ENCODE assay signal across 8 cellular contexts in the genomic region with DNA sequence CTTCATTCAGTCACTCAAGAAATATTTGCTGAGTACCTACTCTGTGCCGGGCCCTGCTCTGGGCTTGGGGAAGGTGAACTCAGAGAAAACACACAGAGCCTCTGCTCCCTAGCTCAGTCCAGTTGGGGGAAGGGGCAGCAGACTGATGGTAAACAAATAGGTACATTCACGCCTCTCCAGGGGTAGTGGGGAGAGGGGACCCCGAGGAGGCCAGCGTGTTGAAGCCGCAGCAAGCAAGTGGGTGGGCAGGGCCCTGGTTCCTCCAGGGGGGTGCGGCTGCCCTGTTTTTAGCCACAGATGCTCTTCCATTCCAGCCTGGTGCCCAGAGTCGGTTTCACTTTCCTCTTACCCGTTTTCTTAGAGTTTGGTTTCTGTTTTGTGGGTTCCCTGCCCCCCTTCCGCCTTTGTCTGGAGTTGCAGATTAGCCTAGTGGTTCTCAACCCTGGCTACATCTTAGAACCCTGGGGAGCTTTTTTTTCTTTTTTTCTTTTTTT. TPM values are rescaled to one million over a fixed set of nuclear protein-coding genes. Genes with fewer than 3 reads are reported as not detected.
DNase-seq lines count a peak whose midpoint lies in the region; ATAC-seq and TF ChIP-seq lines count a peak whose summit lies in the region.
"Had no signal": no experiment of that assay in that cellular context is flagged by ENCODE, and none has a peak within 500 bp of the region (broad histone marks: within the 10 kb centered on the region; RNA-seq: fewer than 3 reads in every experiment).

No MANE protein-coding gene starts in this region.

- H3K27ac ChIP-seq in MM.1S (ENCODE audit: low read length) (peak overlapping the region; percentile 72), left lung (peak overlapping the region; percentile 62 to 71), prostate gland (no peak overlapping the region)

- H3K9me3 ChIP-seq in MM.1S (replicated peaks; ENCODE audit: insufficient read depth, low read length) (no peaks in the 10 kb centered on the region), left lung (no peaks in the 10 kb centered on the region), prostate gland (no peaks in the 10 kb centered on the region)

- TF ChIP-seq POLR2A in prostate gland (IDR thresholded peaks at IDR 0.05) = no peak

- no peak for TF ChIP-seq CTCF in GM20000 (IDR thresholded peaks at IDR 0.05; ENCODE audit: extremely low read depth, missing control alignments)
- no peak for TF ChIP-seq CTCF in MM.1S (IDR thresholded peaks at IDR 0.05; ENCODE audit: low read length)
- peak in 1 of 2 donors; percentile 16 for TF ChIP-seq CTCF in left lung (IDR thresholded peaks at IDR 0.05)
- no peak for TF ChIP-seq CTCF in prostate gland (IDR thresholded peaks at IDR 0.05)

- intact Hi-C loops in left lung (cut with DNase I) = no loop called here
- intact Hi-C loops in prostate gland (cut with DNase I) = no loop called here

- H3K4me1 ChIP-seq in MM.1S (ENCODE audit: low read length) = peaks cover 21% of the 10 kb centered on the region
- peaks cover 0 to 16% of the 10 kb centered on the region in 2 donors for H3K4me1 ChIP-seq in left lung
- H3K4me1 ChIP-seq in prostate gland (replicated peaks) = no peaks in the 10 kb centered on the region

- peak overlapping the region; percentile 71 for H3K4me2 ChIP-seq in MM.1S (ENCODE audit: low read depth, low read length)

- H3K79me2 ChIP-seq in MM.1S (ENCODE audit: low read length) = no peaks in the 10 kb centered on the region

- WGBS in prostate gland = 52% methylated on average over 9 of the region's 9 CpGs

- no peaks in the 10 kb centered on the region for H3K9me2 ChIP-seq in MM.1S (replicated peaks; ENCODE audit: insufficient read depth, low read length)

- ATAC-seq in left lung = peak; percentile 58
- ATAC-seq in stimulated activated naive B cell treated with anti-CD40 and anti-IgM and Interleukin-4, amounts not matched to agents 10 μg/mL and 1 μg/mL and 100 μg/mL, for 72 hours (replicated peaks) = peak; percentile 91 to 92

- H3K27me3 ChIP-seq in MM.1S (replicated peaks; ENCODE audit: insufficient read depth, low read length) = no peaks in the 10 kb centered on the region
- H3K27me3 ChIP-seq in left lung = peaks cover 0 to 4% of the 10 kb centered on the region in 2 donors
- H3K27me3 ChIP-seq in prostate gland (replicated peaks; ENCODE audit: insufficient read depth) = no peaks in the 10 kb centered on the region

- H3K9ac ChIP-seq in MM.1S (ENCODE audit: low read length) = peak overlapping the region; percentile 41; the same call in 1 of the 2 replicates

- H2AFZ ChIP-seq in MM.1S (ENCODE audit: low read length) = peak overlapping the region; percentile 60

- H3K4me3 ChIP-seq in MM.1S (ENCODE audit: low read length) (peak overlapping the region; percentile 37; the same call in 1 of the 2 replicates), left lung (peak overlapping the region in 1 of 2 donors; percentile 18), prostate gland (no peak overlapping the region)

- H3K4me3 Mint-ChIP-seq in stimulated activated naive B cell treated with anti-CD40 and anti-IgM and Interleukin-4, amounts not matched to agents 10 μg/mL and 1 μg/mL and 100 μg/mL, for 72 hours = peak overlapping the region; percentile 79 to 87

- H3K4me1 Mint-ChIP-seq in stimulated activated naive B cell treated with anti-CD40 and anti-IgM and Interleukin-4, amounts not matched to agents 10 μg/mL and 1 μg/mL and 100 μg/mL, for 72 hours = peaks cover 21 to 36% of the 10 kb centered on the region in 2 donors

- no peaks in the 10 kb centered on the region for H4K20me1 ChIP-seq in MM.1S (ENCODE audit: insufficient read depth, low read length)

- H3K36me3 ChIP-seq in MM.1S (replicated peaks; ENCODE audit: insufficient read depth, low read length) (no peaks in the 10 kb centered on the region), left lung (peaks cover 0 to 3% of the 10 kb centered on the region in 2 donors), prostate gland (no peaks in the 10 kb centered on the region)

- H3K27ac Mint-ChIP-seq in stimulated activated naive B cell treated with anti-CD40 and anti-IgM and Interleukin-4, amounts not matched to agents 10 μg/mL and 1 μg/mL and 100 μg/mL, for 72 hours = peak overlapping the region; percentile 96

- DNase-seq in GM20000 (ENCODE audit: low spot score) = peak; percentile 84
- peak; percentile 94 for DNase-seq in MM.1S
- peak; percentile 72 for DNase-seq in activated CD8-positive, alpha-beta memory T cell treated with anti-CD3 and anti-CD28 coated beads, Interleukin-2, amount 50 U/mL, for 4 hours
- peak in 1 of 2 donors; percentile 54 for DNase-seq in left lung
- peak; percentile 39 for DNase-seq in stimulated activated naive B cell treated with anti-CD40 and anti-IgM and Interleukin-4, amounts not matched to agents 10 μg/mL and 1 μg/mL and 100 μg/mL, for 72 hours
- no peak for DNase-seq in NCI-H524 (lab: John Stamatoyannopoulos, UW)
- no peak for DNase-seq in prostate gland (ENCODE audit: low spot score)

- no peaks in the 10 kb centered on the region for H3K9me3 Mint-ChIP-seq in stimulated activated naive B cell treated with anti-CD40 and anti-IgM and Interleukin-4, amounts not matched to agents 10 μg/mL and 1 μg/mL and 100 μg/mL, for 72 hours

- peaks cover 4 to 8% of the 10 kb centered on the region in 2 donors for H3K36me3 Mint-ChIP-seq in stimulated activated naive B cell treated with anti-CD40 and anti-IgM and Interleukin-4, amounts not matched to agents 10 μg/mL and 1 μg/mL and 100 μg/mL, for 72 hours

- H3F3A ChIP-seq in MM.1S (ENCODE audit: insufficient read depth, low read length) = peaks cover 18% of the 10 kb centered on the region

- no peaks in the 10 kb centered on the region for H3K27me3 Mint-ChIP-seq in stimulated activated naive B cell treated with anti-CD40 and anti-IgM and Interleukin-4, amounts not matched to agents 10 μg/mL and 1 μg/mL and 100 μg/mL, for 72 hours

RNA-seq across cellular contexts. Expression of gene DRAP1, which starts 8.7 kb away (rescaled TPM):
- total RNA-seq in left lung = 10 to 100 TPM; 61.0 to 64.5 TPM
- total RNA-seq in prostate gland = 100 to 1,000 TPM; 101 to 127 TPM

RNA-seq across cellular contexts. Expression of gene C11orf68, which starts 9.1 kb away (rescaled TPM):
- total RNA-seq in left lung (10 to 100 TPM; 29.6 to 35.0 TPM), prostate gland (10 to 100 TPM; 30.1 to 54.6 TPM)

RNA-seq across cellular contexts. Expression of gene TSGA10IP, which starts 17.3 kb away (rescaled TPM):
- total RNA-seq in left lung (not detected), prostate gland (under 1 TPM in 1 of 2 donors, not detected in 1; 0.68 TPM)
- total RNA-seq: skeletal muscle tissue had no signal

RNA-seq across cellular contexts. Expression of gene FOSL1, which starts 27.8 kb away (rescaled TPM):
- total RNA-seq in left lung (10 to 100 TPM in 1 of 2 donors, 1 to 10 TPM in 1; 3.4 to 16.3 TPM), prostate gland (1 to 10 TPM; 2.6 to 3.4 TPM)
- total RNA-seq: skeletal muscle tissue had no signal

RNA-seq across cellular contexts. Expression of gene SART1, which starts 33.6 kb away (rescaled TPM):
- total RNA-seq in left lung (10 to 100 TPM; 34.1 to 50.8 TPM), prostate gland (10 to 100 TPM; 36.7 to 76.6 TPM)

Comparison
In these comparisons a context has a peak if more than half of its experiments do, and no peak if none do; other contexts are left out.
1. DNase-seq: peak in GM20000 (single experiment), MM.1S (single experiment), activated CD8-positive, alpha-beta memory T cell treated with anti-CD3 and anti-CD28 coated beads, Interleukin-2, amount 50 U/mL, for 4 hours (single experiment) and stimulated activated naive B cell treated with anti-CD40 and anti-IgM and Interleukin-4, amounts not matched to agents 10 μg/mL and 1 μg/mL and 100 μg/mL, for 72 hours (single experiment); none in NCI-H524 (0 of 2) and prostate gland (single experiment).
2. H3K27ac ChIP-seq: peak in MM.1S (single experiment) and left lung (2 of 2); none in prostate gland (0 of 2).